In genomic region chr5:178859625-178860521, GRCh38 we compare ENCODE assay signal across 1 cellular context.
TF ChIP-seq lines count a peak whose summit lies in the region.

Gene ZNF354B (plus strand): TSS chr5:178859953. CDS start chr5:178861048, 1,095 bp downstream.

TF ChIP-seq in HepG2, 621 proteins besides CTCF, POLR2A, EP300 and RAD21 (continued from another document and continues in another):
- TF ChIP-seq TFE3 (CRISPR knock-in tag; IDR thresholded peaks at IDR 0.05) = peak; percentile 93
- no peak for TF ChIP-seq NR2F2 (IDR thresholded peaks at IDR 0.05; ENCODE audit: borderline replicate concordance, low read depth)
- TF ChIP-seq THAP11 (CRISPR knock-in tag; IDR thresholded peaks at IDR 0.05) = peak; percentile 99
- TF ChIP-seq ATRX (CRISPR knock-in tag; IDR thresholded peaks at IDR 0.05; ENCODE audit: borderline replicate concordance) = no peak
- TF ChIP-seq XBP1 (CRISPR knock-in tag; IDR thresholded peaks at IDR 0.05) = no peak
- peak; percentile 76 for TF ChIP-seq CBFB (CRISPR knock-in tag; IDR thresholded peaks at IDR 0.05)
- no peak for TF ChIP-seq RBM39 (IDR thresholded peaks at IDR 0.05; ENCODE audit: low read depth, low read length, poor library complexity, severe bottlenecking)
- no peak for TF ChIP-seq ZNF615 (CRISPR knock-in tag; IDR thresholded peaks at IDR 0.05; ENCODE audit: borderline replicate concordance)
- peak; percentile 31; the same call in 1 of the 2 replicates for TF ChIP-seq ZSCAN21 (CRISPR knock-in tag; IDR thresholded peaks at IDR 0.05; ENCODE audit: borderline replicate concordance)
- peak; percentile 65; the same call in 1 of the 2 replicates for TF ChIP-seq ZBTB3 (CRISPR knock-in tag; IDR thresholded peaks at IDR 0.05; ENCODE audit: borderline replicate concordance, low read depth)
- peak; percentile 58; the same call in 1 of the 2 replicates for TF ChIP-seq HDAC2 (CRISPR knock-in tag; IDR thresholded peaks at IDR 0.05)
- TF ChIP-seq MLXIP (CRISPR knock-in tag; IDR thresholded peaks at IDR 0.05; ENCODE audit: borderline replicate concordance) = 0 out of 2 replicates have a peak, but pooled peaks have one; percentile 62
- no peak for TF ChIP-seq HOXA7 (CRISPR knock-in tag; IDR thresholded peaks at IDR 0.05)
- no peak for TF ChIP-seq AGO1 (IDR thresholded peaks at IDR 0.05; ENCODE audit: low read depth, low read length, poor library complexity, severe bottlenecking)
- TF ChIP-seq ZNF441 (CRISPR knock-in tag; IDR thresholded peaks at IDR 0.05; ENCODE audit: borderline replicate concordance) = peak; percentile 88
- TF ChIP-seq SP2 (CRISPR knock-in tag; IDR thresholded peaks at IDR 0.05) = peak; percentile 21; the same call in 1 of the 2 replicates
- TF ChIP-seq SIN3A (IDR thresholded peaks at IDR 0.05; ENCODE audit: borderline replicate concordance, low read depth, low read length) = peak; percentile 61; the same call in 1 of the 2 replicates
- TF ChIP-seq, protein P1, sequence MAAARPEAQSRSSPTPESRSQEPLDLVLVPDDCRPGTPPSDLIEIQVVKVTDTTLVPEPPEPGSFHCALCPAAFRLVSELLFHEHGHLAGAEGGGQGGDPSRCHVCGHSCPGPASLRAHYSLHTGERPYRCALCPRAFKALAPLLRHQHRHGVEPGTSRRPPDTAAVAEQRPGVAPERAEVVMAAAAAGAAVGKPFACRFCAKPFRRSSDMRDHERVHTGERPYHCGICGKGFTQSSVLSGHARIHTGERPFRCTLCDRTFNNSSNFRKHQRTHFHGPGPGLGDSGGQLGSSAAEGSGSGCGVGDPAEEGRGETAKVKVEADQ (CRISPR knock-in tag; IDR thresholded peaks at IDR 0.05; ENCODE audit: borderline replicate concordance) = 0 out of 2 replicates have a peak, but pooled peaks have one; percentile 33
- TF ChIP-seq, protein P2, sequence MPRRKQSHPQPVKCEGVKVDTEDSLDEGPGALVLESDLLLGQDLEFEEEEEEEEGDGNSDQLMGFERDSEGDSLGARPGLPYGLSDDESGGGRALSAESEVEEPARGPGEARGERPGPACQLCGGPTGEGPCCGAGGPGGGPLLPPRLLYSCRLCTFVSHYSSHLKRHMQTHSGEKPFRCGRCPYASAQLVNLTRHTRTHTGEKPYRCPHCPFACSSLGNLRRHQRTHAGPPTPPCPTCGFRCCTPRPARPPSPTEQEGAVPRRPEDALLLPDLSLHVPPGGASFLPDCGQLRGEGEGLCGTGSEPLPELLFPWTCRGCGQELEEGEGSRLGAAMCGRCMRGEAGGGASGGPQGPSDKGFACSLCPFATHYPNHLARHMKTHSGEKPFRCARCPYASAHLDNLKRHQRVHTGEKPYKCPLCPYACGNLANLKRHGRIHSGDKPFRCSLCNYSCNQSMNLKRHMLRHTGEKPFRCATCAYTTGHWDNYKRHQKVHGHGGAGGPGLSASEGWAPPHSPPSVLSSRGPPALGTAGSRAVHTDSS (CRISPR knock-in tag; conservative IDR thresholded peaks at IDR 0.05) = no peak
- TF ChIP-seq ZNF781 (CRISPR knock-in tag; IDR thresholded peaks at IDR 0.05; ENCODE audit: borderline replicate concordance, not compliant biosample characterization) = no peak
- TF ChIP-seq CREM (IDR thresholded peaks at IDR 0.05) = peak; percentile 91
- TF ChIP-seq CREM (CRISPR knock-in tag; IDR thresholded peaks at IDR 0.05) = no peak
- peak; percentile 65; the same call in 1 of the 2 replicates for TF ChIP-seq ATF2 (CRISPR knock-in tag; IDR thresholded peaks at IDR 0.05)
- peak; percentile 74; the same call in 1 of the 2 replicates for TF ChIP-seq PAX8 (CRISPR knock-in tag; IDR thresholded peaks at IDR 0.05; ENCODE audit: borderline replicate concordance)
- no peak for TF ChIP-seq ZBTB37 (CRISPR knock-in tag; IDR thresholded peaks at IDR 0.05)
- peak; percentile 60; the same call in 1 of the 2 replicates for TF ChIP-seq CSRNP1 (CRISPR knock-in tag; IDR thresholded peaks at IDR 0.05)
- TF ChIP-seq ZNF550 (CRISPR knock-in tag; IDR thresholded peaks at IDR 0.05; ENCODE audit: borderline replicate concordance) = 0 out of 2 replicates have a peak, but pooled peaks have one; percentile 53
- TF ChIP-seq SP4 (CRISPR knock-in tag; IDR thresholded peaks at IDR 0.05) = peak; percentile 44
- no peak for TF ChIP-seq U2AF2 (IDR thresholded peaks at IDR 0.05; ENCODE audit: low read depth, low read length)
- peak; percentile 83 to 87 for TF ChIP-seq HMGXB4 (CRISPR knock-in tag; IDR thresholded peaks at IDR 0.05; ENCODE audit: borderline replicate concordance in 1 of 2, low read depth in 1 of 2)
- TF ChIP-seq ZNF891 (CRISPR knock-in tag; IDR thresholded peaks at IDR 0.05) = peak; percentile 69; the same call in 1 of the 2 replicates
- TF ChIP-seq SMC3 (IDR thresholded peaks at IDR 0.05; ENCODE audit: low read length) = no peak
- TF ChIP-seq PBX2 (CRISPR knock-in tag; IDR thresholded peaks at IDR 0.05) = no peak
- TF ChIP-seq ZFP82 (CRISPR knock-in tag; IDR thresholded peaks at IDR 0.05; ENCODE audit: borderline replicate concordance) = no peak
- TF ChIP-seq ZNF878 (CRISPR knock-in tag; IDR thresholded peaks at IDR 0.05) = peak; percentile 49; the same call in 1 of the 2 replicates
- TF ChIP-seq MEIS1 (CRISPR knock-in tag; IDR thresholded peaks at IDR 0.05; ENCODE audit: borderline replicate concordance) = peak; percentile 67; the same call in 1 of the 2 replicates
- TF ChIP-seq MED8 (CRISPR knock-in tag; IDR thresholded peaks at IDR 0.05; ENCODE audit: insufficient replicate concordance) = no peak
- no peak for TF ChIP-seq CC2D1A (CRISPR knock-in tag; IDR thresholded peaks at IDR 0.05)
- no peak for TF ChIP-seq NFE2L1 (CRISPR knock-in tag; IDR thresholded peaks at IDR 0.05; ENCODE audit: borderline replicate concordance)
- peak; percentile 25; the same call in 1 of the 2 replicates for TF ChIP-seq HIVEP1 (CRISPR knock-in tag; IDR thresholded peaks at IDR 0.05)
- TF ChIP-seq ZNF263 (CRISPR knock-in tag; IDR thresholded peaks at IDR 0.05) = peak; percentile 59; the same call in 1 of the 2 replicates
- no peak for TF ChIP-seq ZNF121 (CRISPR knock-in tag; IDR thresholded peaks at IDR 0.05)
- peak; percentile 76; the same call in 1 of the 2 replicates for TF ChIP-seq ZNF350 (CRISPR knock-in tag; IDR thresholded peaks at IDR 0.05; ENCODE audit: borderline replicate concordance, low read depth)
- 0 out of 2 replicates have a peak, but pooled peaks have one; percentile 16 for TF ChIP-seq RELA (CRISPR knock-in tag; IDR thresholded peaks at IDR 0.05)
- TF ChIP-seq, protein P3, sequence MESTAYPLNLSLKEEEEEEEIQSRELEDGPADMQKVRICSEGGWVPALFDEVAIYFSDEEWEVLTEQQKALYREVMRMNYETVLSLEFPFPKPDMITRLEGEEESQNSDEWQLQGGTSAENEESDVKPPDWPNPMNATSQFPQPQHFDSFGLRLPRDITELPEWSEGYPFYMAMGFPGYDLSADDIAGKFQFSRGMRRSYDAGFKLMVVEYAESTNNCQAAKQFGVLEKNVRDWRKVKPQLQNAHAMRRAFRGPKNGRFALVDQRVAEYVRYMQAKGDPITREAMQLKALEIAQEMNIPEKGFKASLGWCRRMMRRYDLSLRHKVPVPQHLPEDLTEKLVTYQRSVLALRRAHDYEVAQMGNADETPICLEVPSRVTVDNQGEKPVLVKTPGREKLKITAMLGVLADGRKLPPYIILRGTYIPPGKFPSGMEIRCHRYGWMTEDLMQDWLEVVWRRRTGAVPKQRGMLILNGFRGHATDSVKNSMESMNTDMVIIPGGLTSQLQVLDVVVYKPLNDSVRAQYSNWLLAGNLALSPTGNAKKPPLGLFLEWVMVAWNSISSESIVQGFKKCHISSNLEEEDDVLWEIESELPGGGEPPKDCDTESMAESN (CRISPR knock-in tag; conservative IDR thresholded peaks at IDR 0.05) = peak; percentile 91
- no peak for TF ChIP-seq ZNF468 (CRISPR knock-in tag; IDR thresholded peaks at IDR 0.05)
